ENCODE assay signal across 11 cellular contexts in genomic region chr3:111151438-111151837, GRCh38.
DNase-seq lines count a peak whose midpoint lies in the region; ATAC-seq, FAIRE-seq and TF ChIP-seq lines count a peak whose summit lies in the region.
"Had no signal": no experiment of that assay in that cellular context is flagged by ENCODE, and none has a peak within 500 bp of the region (broad histone marks: within the 10 kb centered on the region; RNA-seq: fewer than 3 reads in every experiment).

No MANE protein-coding gene starts in this region.

- H3K79me1 ChIP-seq in trophoblast cell (ENCODE audit: low read length): no peaks in the 10 kb centered on the region

- H4K91ac ChIP-seq in trophoblast cell (ENCODE audit: low read depth, low read length): no peak overlapping the region

- H3K79me2 ChIP-seq in GM23248 (ENCODE audit: insufficient read depth) (peaks cover 30% of the 10 kb centered on the region), trophoblast cell (ENCODE audit: control insufficient read depth, insufficient read depth, low read length, poor library complexity) (no peaks in the 10 kb centered on the region)

- H3K36me3 ChIP-seq in GM23248 (ENCODE audit: low read depth) (peaks cover 29% of the 10 kb centered on the region), trophoblast cell (ENCODE audit: control insufficient read depth in 1 of 2, insufficient read depth in 2 of 2, low read length in 2 of 2) (peaks cover 1 to 3% of the 10 kb centered on the region in 2 experiments)

- peaks cover 23% of the 10 kb centered on the region for H3K4me1 ChIP-seq in GM23248 (ENCODE audit: insufficient read depth)
- H3K4me1 ChIP-seq in trophoblast cell (ENCODE audit: control insufficient read depth in 1 of 2, insufficient read depth in 2 of 2, low read length in 2 of 2): no peaks in the 10 kb centered on the region

- H3K4ac ChIP-seq in trophoblast cell (ENCODE audit: low read depth, low read length): no peak overlapping the region

- H3K9me3 ChIP-seq in GM23248 (ENCODE audit: low read depth) (no peaks in the 10 kb centered on the region), trophoblast cell (ENCODE audit: insufficient read depth, low read depth, low read length) (no peaks in the 10 kb centered on the region)

- H2AFZ ChIP-seq in GM23248 (no peak overlapping the region), trophoblast cell (ENCODE audit: insufficient read depth, low read length, poor library complexity) (no peak overlapping the region)

- no peaks in the 10 kb centered on the region for H4K20me1 ChIP-seq in GM23248 (ENCODE audit: insufficient read depth)

- no peak overlapping the region for H4K8ac ChIP-seq in trophoblast cell (ENCODE audit: low read depth, low read length)

- no peak overlapping the region for H4K12ac ChIP-seq in trophoblast cell (ENCODE audit: low read depth, low read length)

- no peak overlapping the region for H3K18ac ChIP-seq in trophoblast cell (ENCODE audit: low read length)

- H3K27me3 ChIP-seq in GM23248 (replicated peaks; ENCODE audit: insufficient read depth) (no peaks in the 10 kb centered on the region), trophoblast cell (ENCODE audit: insufficient read depth, low read length) (no peaks in the 10 kb centered on the region)

- H3K9me2 ChIP-seq in GM23248 (ENCODE audit: insufficient read depth): no peaks in the 10 kb centered on the region

- in situ Hi-C loops in GM23248 (cut with MboI): no loop called here

- TF ChIP-seq CTCF in fibroblast of the aortic adventitia (IDR thresholded peaks at IDR 0.05; ENCODE audit: insufficient read depth, low read length): no peak

- no peak overlapping the region for H2AK5ac ChIP-seq in trophoblast cell (ENCODE audit: low read length)

- H2BK5ac ChIP-seq in trophoblast cell (ENCODE audit: low read depth, low read length, poor library complexity): no peak overlapping the region

- peak overlapping the region; percentile 13 for H3K4me2 ChIP-seq in GM23248 (ENCODE audit: unreplicated experiment)
- no peak overlapping the region for H3K4me2 ChIP-seq in trophoblast cell (ENCODE audit: low read length)

- H3K27ac ChIP-seq in GM23248 (peak overlapping the region; percentile 19), trophoblast cell (ENCODE audit: low read depth, low read length) (no peak overlapping the region)

- peak; percentile 75 for FAIRE-seq in RCC 7860 (lab: Jason Lieb, UNC)

- H3K14ac ChIP-seq in trophoblast cell (ENCODE audit: low read length): no peak overlapping the region

- peaks cover 22% of the 10 kb centered on the region for H3F3A ChIP-seq in GM23248 (ENCODE audit: insufficient read depth)

- H2BK12ac ChIP-seq in trophoblast cell (ENCODE audit: low read length): no peak overlapping the region

- no peak overlapping the region for H3K4me3 ChIP-seq in GM23248
- H3K4me3 ChIP-seq in fibroblast of the aortic adventitia (ENCODE audit: low read depth, low read length): no peak overlapping the region
- H3K4me3 ChIP-seq in trophoblast cell (ENCODE audit: low read depth, low read length): no peak overlapping the region

- no peak overlapping the region for H3K9ac ChIP-seq in GM23248
- no peak overlapping the region for H3K9ac ChIP-seq in trophoblast cell (ENCODE audit: low read length)

- no peak overlapping the region for H3K23ac ChIP-seq in trophoblast cell (ENCODE audit: low read length)

- no peak overlapping the region for H2BK120ac ChIP-seq in trophoblast cell (ENCODE audit: insufficient read depth, low read length, poor library complexity)

- DNase-seq in GM23248 (peak; percentile 85), RCC 7860 (ENCODE audit: low spot score) (peak; percentile 43), fibroblast of the aortic adventitia (ENCODE audit: low read depth) (peak; percentile 61), trophoblast cell (peak; percentile 67 to 86), NCI-H2107 treated with DMSO at 0.1 percent for 48 hours (lab: John Stamatoyannopoulos, UW; ENCODE audit: unreplicated experiment) (no peak)
- DNase-seq: erythroblast; stimulated activated naive CD4-positive, alpha-beta T cell treated with Interleukin-2 at 50 U/mL for 16 hours; T-helper 2 cell had no signal

- ATAC-seq in GM21390 (IDR thresholded peaks at IDR 0.05; ENCODE audit: unreplicated experiment) (no peak), HG03108 (IDR thresholded peaks at IDR 0.05; ENCODE audit: unreplicated experiment) (no peak), GM19351 (IDR thresholded peaks at IDR 0.05; ENCODE audit: unreplicated experiment) (no peak)
